ENCODE assay signal across 29 cellular contexts in genomic region chr1:16132325-16132785, GRCh38. TPM values are rescaled to one million over a fixed set of nuclear protein-coding genes. Genes with fewer than 3 reads are reported as not detected.
"Had no signal": no experiment of that assay in that cellular context is flagged by ENCODE, and none has a peak within 500 bp of the region (broad histone marks: within the 10 kb centered on the region; RNA-seq: fewer than 3 reads in every experiment).

No MANE protein-coding gene starts in this region.

- H3K36me3 ChIP-seq: neural progenitor cell, prostate gland had no signal

- DNase-seq: hypothalamus; immature natural killer cell; left colon; left lung; lower lobe of right lung; mammary epithelial cell; mesenchymal stem cell; natural killer cell; nephron progenitor cell; posterior cingulate gyrus; retina; sigmoid colon; small intestine; spleen; stimulated activated CD4-positive, alpha-beta T cell treated with anti-CD3 and anti-CD28 coated beads, Interleukin-4, amount 100 ng/mL, for 24 hours; stimulated activated naive CD4-positive, alpha-beta T cell treated with Interleukin-2 at 50 U/mL for 16 hours; stimulated activated naive CD8-positive, alpha-beta T cell treated with anti-CD3 and anti-CD28 coated beads, Interleukin-15, amount 100 ng/mL, for 72 hours; substantia nigra had no signal

- H3K27me3 ChIP-seq: left lung, neural progenitor cell, pancreas, sigmoid colon, spleen, tibial nerve, vagina had no signal

- H3K4me3 ChIP-seq: left lung, lower lobe of right lung, neural progenitor cell, pancreas, prostate gland, sigmoid colon, spleen, tibial nerve, vagina had no signal

- H3K27me3 Mint-ChIP-seq: stimulated activated naive CD8-positive, alpha-beta T cell treated with anti-CD3 and anti-CD28 coated beads, Interleukin-15, amount 100 ng/mL, for 72 hours; type B pancreatic cell had no signal

- H3K9me3 Mint-ChIP-seq: immature natural killer cell; natural killer cell; nephron progenitor cell; neural progenitor cell; stimulated activated effector memory CD8-positive, alpha-beta T cell treated with anti-CD3 and anti-CD28 coated beads, Interleukin-12 subunit alpha, Interleukin-12 subunit beta, amount 100 ng/mL, for 72 hours; stimulated activated naive CD8-positive, alpha-beta T cell treated with anti-CD3 and anti-CD28 coated beads, Interleukin-15, amount 100 ng/mL, for 72 hours; type B pancreatic cell had no signal

- H3K9me3 ChIP-seq: left lung, lower lobe of right lung, pancreas, prostate gland, sigmoid colon, spleen, tibial nerve, vagina had no signal

- H3K27ac ChIP-seq: left lung, lower lobe of right lung, neural progenitor cell, pancreas, prostate gland, sigmoid colon, vagina had no signal

- H3K4me1 ChIP-seq: left lung, lower lobe of right lung, neural progenitor cell, pancreas, prostate gland, sigmoid colon, vagina had no signal

- H2AFZ ChIP-seq: neural progenitor cell had no signal

- H3K4me3 Mint-ChIP-seq: immature natural killer cell; natural killer cell; nephron progenitor cell; neural progenitor cell; stimulated activated effector memory CD8-positive, alpha-beta T cell treated with anti-CD3 and anti-CD28 coated beads, Interleukin-12 subunit alpha, Interleukin-12 subunit beta, amount 100 ng/mL, for 72 hours; stimulated activated naive CD8-positive, alpha-beta T cell treated with anti-CD3 and anti-CD28 coated beads, Interleukin-15, amount 100 ng/mL, for 72 hours; type B pancreatic cell had no signal

- H3K27ac Mint-ChIP-seq: immature natural killer cell; natural killer cell; nephron progenitor cell; neural progenitor cell; stimulated activated effector memory CD8-positive, alpha-beta T cell treated with anti-CD3 and anti-CD28 coated beads, Interleukin-12 subunit alpha, Interleukin-12 subunit beta, amount 100 ng/mL, for 72 hours; stimulated activated naive CD8-positive, alpha-beta T cell treated with anti-CD3 and anti-CD28 coated beads, Interleukin-15, amount 100 ng/mL, for 72 hours; type B pancreatic cell had no signal

- H3K36me3 Mint-ChIP-seq: immature natural killer cell; natural killer cell; stimulated activated effector memory CD8-positive, alpha-beta T cell treated with anti-CD3 and anti-CD28 coated beads, Interleukin-12 subunit alpha, Interleukin-12 subunit beta, amount 100 ng/mL, for 72 hours had no signal

- H3K4me2 ChIP-seq: neural progenitor cell had no signal

- H3K4me1 Mint-ChIP-seq: immature natural killer cell; nephron progenitor cell; neural progenitor cell; stimulated activated effector memory CD8-positive, alpha-beta T cell treated with anti-CD3 and anti-CD28 coated beads, Interleukin-12 subunit alpha, Interleukin-12 subunit beta, amount 100 ng/mL, for 72 hours; stimulated activated naive CD8-positive, alpha-beta T cell treated with anti-CD3 and anti-CD28 coated beads, Interleukin-15, amount 100 ng/mL, for 72 hours had no signal

- ATAC-seq: left colon; left lung; natural killer cell; pancreas; right cardiac atrium; stimulated activated effector memory CD8-positive, alpha-beta T cell treated with anti-CD3 and anti-CD28 coated beads, Interleukin-12 subunit alpha, Interleukin-12 subunit beta, amount 100 ng/mL, for 72 hours had no signal

- H3K9ac ChIP-seq: neural progenitor cell had no signal

RNA-seq across cellular contexts. Expression of gene EPHA2, which starts 23.5 kb away (rescaled TPM):
- polyA plus RNA-seq: immature natural killer cell had no signal

RNA-seq across cellular contexts. Expression of gene FAM131C, which starts 58.9 kb away (rescaled TPM):
- total RNA-seq: left colon, left lung, liver, lower lobe of right lung, natural killer cell, omental fat pad, prostate gland, tibial nerve, urinary bladder had no signal
- polyA plus RNA-seq: immature natural killer cell had no signal
